Comparison of ENCODE assay signal across 8 cellular contexts in genomic region chr4:54233128-54233696, GRCh38. TPM values are rescaled to one million over a fixed set of nuclear protein-coding genes. Genes with fewer than 3 reads are reported as not detected.
DNase-seq lines count a peak whose midpoint lies in the region; ATAC-seq lines count a peak whose summit lies in the region.

No MANE protein-coding gene starts in this region.

- H3K4me3 ChIP-seq in BLaER1 treated with 17β-estradiol and CSF1 and Interleukin-3, amounts not matched to agents 10 nM and 100 nM, result peak overlapping the region; percentile 43 to 70 (median 58)

- DNase-seq in NCI-H748 treated with DMSO at 0.1 percent for 48 hours (lab: John Stamatoyannopoulos, UW) (peak; percentile 62), lung microvascular endothelial cell (ENCODE audit: low read depth in 2 of 2) (peak; percentile 92 to 95)
- peak; percentile 80 for DNase-seq in activated CD8-positive, alpha-beta T cell treated with anti-CD3 and anti-CD28 coated beads, Interleukin-2, amount 10 ng/mL, durations not matched to agents 7 days and 5 days
- DNase-seq in effector CD4-positive, alpha-beta T cell, result peak; percentile 41
- peak; percentile 58 to 80 (median 61) for DNase-seq in stimulated activated CD4-positive, alpha-beta T cell treated with anti-CD3 and anti-CD28 coated beads, TNF-alpha, amount 100 ng/mL, for 24 hours (ENCODE audit: low read depth in 3 of 3)

- no peaks in the 10 kb centered on the region for H3K9me3 Mint-ChIP-seq in activated CD8-positive, alpha-beta T cell treated with anti-CD3 and anti-CD28 coated beads, Interleukin-2, amount 10 ng/mL, durations not matched to agents 7 days and 5 days (ENCODE audit: insufficient read depth)

- H3K27ac ChIP-seq in BLaER1 treated with 17β-estradiol and CSF1 and Interleukin-3, amounts not matched to agents 10 nM and 100 nM, result no peak overlapping the region

- peak; percentile 69 for ATAC-seq in GM19324 (IDR thresholded peaks at IDR 0.05; ENCODE audit: low FRiP score, unreplicated experiment)
- ATAC-seq in HG03442 (IDR thresholded peaks at IDR 0.05; ENCODE audit: unreplicated experiment), result peak; percentile 84
- ATAC-seq in activated CD8-positive, alpha-beta T cell treated with anti-CD3 and anti-CD28 coated beads, Interleukin-2, amount 10 ng/mL, durations not matched to agents 7 days and 5 days, result peak; percentile 93

- POLR2A ChIA-PET in activated CD8-positive, alpha-beta T cell treated with anti-CD3 and anti-CD28 coated beads, Interleukin-2, amount 10 ng/mL, durations not matched to agents 7 days and 5 days (lab: Charles Lee), result no interaction called here

- H3K4me1 Mint-ChIP-seq in activated CD8-positive, alpha-beta T cell treated with anti-CD3 and anti-CD28 coated beads, Interleukin-2, amount 10 ng/mL, durations not matched to agents 7 days and 5 days (ENCODE audit: low read depth), result peaks cover 29% of the 10 kb centered on the region

- H4K20me1 ChIP-seq in BLaER1 treated with 17β-estradiol and CSF1 and Interleukin-3, amounts not matched to agents 10 nM and 100 nM, result no peaks in the 10 kb centered on the region; a peak in 1 of 22 replicates

- peaks cover 0 to 5% (median 0%) of the 10 kb centered on the region in 11 experiments; a peak in 2 of 22 replicates for H3K36me3 ChIP-seq in BLaER1 treated with 17β-estradiol and CSF1 and Interleukin-3, amounts not matched to agents 10 nM and 100 nM

- peaks cover 59 to 61% (median 60%) of the 10 kb centered on the region in 11 experiments for H3K27me3 ChIP-seq in BLaER1 treated with 17β-estradiol and CSF1 and Interleukin-3, amounts not matched to agents 10 nM and 100 nM

- H3K9ac ChIP-seq in BLaER1 treated with 17β-estradiol and CSF1 and Interleukin-3, amounts not matched to agents 10 nM and 100 nM, result peak overlapping the region in 5 of 11 experiments; percentile 18 to 50 (median 35); a peak in 4 of 22 replicates

- H3K9me3 ChIP-seq in BLaER1 treated with 17β-estradiol and CSF1 and Interleukin-3, amounts not matched to agents 10 nM and 100 nM (replicated peaks in 1 of 11), result peaks cover 32 to 54% (median 45%) of the 10 kb centered on the region in 11 experiments

- no peak overlapping the region for H3K27ac Mint-ChIP-seq in activated CD8-positive, alpha-beta T cell treated with anti-CD3 and anti-CD28 coated beads, Interleukin-2, amount 10 ng/mL, durations not matched to agents 7 days and 5 days

- peaks cover 7 to 11% (median 8%) of the 10 kb centered on the region in 10 experiments; a peak in 14 of 20 replicates for H3K4me1 ChIP-seq in BLaER1 treated with 17β-estradiol and CSF1 and Interleukin-3, amounts not matched to agents 10 nM and 100 nM

- CTCF ChIA-PET in activated CD8-positive, alpha-beta T cell treated with anti-CD3 and anti-CD28 coated beads, Interleukin-2, amount 10 ng/mL, durations not matched to agents 7 days and 5 days (lab: Charles Lee), result interaction anchor here (0.8 to 4.7 kb wide), 40 partner anchors 11 to 1857 kb away, joined by 3 to 87 read pairs (median 4); partner anchors contain the start of genes CHIC2, FIP1L1 and GSX2

- H3K4me2 ChIP-seq in BLaER1 treated with 17β-estradiol and CSF1 and Interleukin-3, amounts not matched to agents 10 nM and 100 nM, result peak overlapping the region; percentile 69 to 98 (median 87)

- peak overlapping the region; percentile 65 for H3K4me3 Mint-ChIP-seq in activated CD8-positive, alpha-beta T cell treated with anti-CD3 and anti-CD28 coated beads, Interleukin-2, amount 10 ng/mL, durations not matched to agents 7 days and 5 days

- H3K36me3 Mint-ChIP-seq in activated CD8-positive, alpha-beta T cell treated with anti-CD3 and anti-CD28 coated beads, Interleukin-2, amount 10 ng/mL, durations not matched to agents 7 days and 5 days (ENCODE audit: low read depth), result peaks cover 3% of the 10 kb centered on the region

- H3K27me3 Mint-ChIP-seq in activated CD8-positive, alpha-beta T cell treated with anti-CD3 and anti-CD28 coated beads, Interleukin-2, amount 10 ng/mL, durations not matched to agents 7 days and 5 days (ENCODE audit: low read depth), result peaks cover 46% of the 10 kb centered on the region

RNA-seq across cellular contexts. Expression of gene PDGFRA, which starts 4.1 kb away (rescaled TPM):
- not detected for total RNA-seq in activated CD8-positive, alpha-beta T cell treated with anti-CD3 and anti-CD28 coated beads, Interleukin-2, amount 10 ng/mL, durations not matched to agents 7 days and 5 days
- 0.20 and 0.44 TPM in 2 replicates for total RNA-seq in lung microvascular endothelial cell

Comparison
In these comparisons a context has a peak if more than half of its experiments do, and no peak if none do; other contexts are left out.
1. DNase-seq: peak in every context shown above with its lines; median percentile 94 in lung microvascular endothelial cell; 80 in activated CD8-positive, alpha-beta T cell treated with anti-CD3 and anti-CD28 coated beads, Interleukin-2, amount 10 ng/mL, durations not matched to agents 7 days and 5 days; 62 in NCI-H748 treated with DMSO at 0.1 percent for 48 hours; 61 in stimulated activated CD4-positive, alpha-beta T cell treated with anti-CD3 and anti-CD28 coated beads, TNF-alpha, amount 100 ng/mL, for 24 hours; 41 in effector CD4-positive, alpha-beta T cell.